1 cellular context compared by ENCODE assay signal in the genomic region with DNA sequence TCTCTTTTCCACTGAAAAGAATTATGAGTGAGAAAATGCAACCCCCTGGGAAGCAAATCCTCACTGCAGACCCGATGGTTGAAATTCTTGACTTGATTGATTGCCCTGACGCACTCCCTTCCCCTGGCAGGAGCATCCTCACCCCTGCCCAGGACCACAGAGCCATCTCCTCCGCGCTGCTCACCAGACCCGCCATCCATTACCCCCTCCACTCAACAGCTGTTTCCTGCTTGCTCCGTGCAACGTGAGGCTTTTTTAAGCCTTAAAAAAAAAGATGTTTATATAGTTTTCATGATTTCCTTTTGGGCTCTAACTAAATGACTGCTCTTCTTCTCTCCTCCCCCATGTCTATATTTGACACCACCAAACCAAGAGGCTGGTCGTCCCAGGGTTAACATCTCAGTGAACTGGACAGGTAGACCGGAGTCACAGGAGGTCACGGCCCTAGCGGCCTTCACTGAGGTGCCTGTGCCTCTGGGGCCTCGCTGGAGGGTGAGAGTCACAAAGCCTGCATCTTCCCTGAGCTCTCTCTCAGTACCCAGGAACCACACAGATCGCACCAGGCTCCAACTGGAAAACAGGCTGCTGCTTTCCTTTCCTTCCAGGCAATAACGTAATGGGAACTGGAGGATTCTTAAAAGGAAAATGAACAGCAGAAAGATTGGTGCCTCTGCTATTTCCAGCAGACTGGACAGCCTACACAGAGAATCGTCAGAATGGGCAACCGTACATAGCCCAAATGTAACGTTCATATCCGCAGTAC.
TF ChIP-seq lines count a peak whose summit lies in the region.

No MANE protein-coding gene starts in this region.

TF ChIP-seq in SK-N-SH, 30 proteins besides CTCF, POLR2A, EP300 and RAD21 (continued from another document):
- no peak for TF ChIP-seq GABPA (IDR thresholded peaks at IDR 0.05; ENCODE audit: low read depth)
- TF ChIP-seq JUND (IDR thresholded peaks at IDR 0.05) = no peak
- no peak for TF ChIP-seq TCF12 (IDR thresholded peaks at IDR 0.05)
- TF ChIP-seq FOXJ3 (CRISPR knock-in tag; IDR thresholded peaks at IDR 0.05) = no peak
- no peak for TF ChIP-seq GATA2 (CRISPR knock-in tag; IDR thresholded peaks at IDR 0.05)
- no peak for TF ChIP-seq TAF1 (IDR thresholded peaks at IDR 0.05; ENCODE audit: borderline replicate concordance, low read depth, low read length)
- TF ChIP-seq, protein P1, sequence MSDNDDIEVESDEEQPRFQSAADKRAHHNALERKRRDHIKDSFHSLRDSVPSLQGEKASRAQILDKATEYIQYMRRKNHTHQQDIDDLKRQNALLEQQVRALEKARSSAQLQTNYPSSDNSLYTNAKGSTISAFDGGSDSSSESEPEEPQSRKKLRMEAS (IDR thresholded peaks at IDR 0.05; ENCODE audit: low read depth) = no peak
- TF ChIP-seq RXRA (IDR thresholded peaks at IDR 0.05; ENCODE audit: borderline replicate concordance, low read depth) = no peak
TF ChIP-seq in SK-N-SH: peak in this region for 0.
